Comparison of ENCODE assay signal across 8 cellular contexts in genomic region chr11:101916422-101916821, GRCh38. TPM values are rescaled to one million over a fixed set of nuclear protein-coding genes. Genes with fewer than 3 reads are reported as not detected.
A peak's percentile ranks its signal among the peaks of the same experiment; 100 is the strongest.
DNase-seq lines count a peak whose midpoint lies in the region; ATAC-seq, FAIRE-seq and TF ChIP-seq lines count a peak whose summit lies in the region.

TSS of gene ANGPTL5 (minus strand) at chr11:101916522. CDS start at chr11:101907909, 8,613 bp downstream.

- peak within 1 kb of the TSS; percentile 59 for H3K4me2 ChIP-seq in BLaER1
- peak within 1 kb of the TSS; percentile 48 for H3K4me2 ChIP-seq in OCI-LY3 (ENCODE audit: low read length)
- peak within 1 kb of the TSS; percentile 67 for H3K4me2 ChIP-seq in neuronal stem cell (ENCODE audit: insufficient read depth, low read length, poor library complexity, severe bottlenecking)

- H2AFZ ChIP-seq in OCI-LY3 (ENCODE audit: low read depth, low read length) (no peak within 1 kb of the TSS), neuronal stem cell (ENCODE audit: low read length) (peak within 1 kb of the TSS; percentile 98)

- no peak for DNase-seq in endothelial cell (ENCODE audit: low spot score)
- DNase-seq in neuronal stem cell (ENCODE audit: low spot score) = no peak
- no peak for DNase-seq in RCC 7860 (ENCODE audit: low spot score)
- DNase-seq in NCI-H524 (lab: John Stamatoyannopoulos, UW) = no peak

- H4K20me1 ChIP-seq in BLaER1 (no peaks in the 10 kb centered on the region), OCI-LY3 (ENCODE audit: insufficient read depth, low read length) (no peaks in the 10 kb centered on the region)

- H4K8ac ChIP-seq in neuronal stem cell (ENCODE audit: low read depth, low read length) = no peak within 1 kb of the TSS

- H3K4me1 ChIP-seq in BLaER1 = peaks cover 14% of the 10 kb centered on the region
- H3K4me1 ChIP-seq in OCI-LY3 (ENCODE audit: low read length) = peaks cover 7% of the 10 kb centered on the region; the same call in 1 of the 2 replicates
- peaks cover 0 to 2% of the 10 kb centered on the region in 2 donors for H3K4me1 ChIP-seq in neuronal stem cell (ENCODE audit: control insufficient read depth in 2 of 2, insufficient read depth in 1 of 2, low read depth in 1 of 2, low read length in 2 of 2)

- peaks cover 4% of the 10 kb centered on the region for H3K36me3 Mint-ChIP-seq in endothelial cell (ENCODE audit: low read depth, unreplicated experiment)

- H3K4me1 Mint-ChIP-seq in endothelial cell (ENCODE audit: unreplicated experiment) = peaks cover 49% of the 10 kb centered on the region

- H4K91ac ChIP-seq in neuronal stem cell (ENCODE audit: low read depth, low read length, poor library complexity) = no peak within 1 kb of the TSS

- H3K4ac ChIP-seq in neuronal stem cell (ENCODE audit: low read length) = no peak within 1 kb of the TSS

- 0 out of 2 replicates have a peak within 1 kb of the TSS, but pooled peaks have one; percentile 31 for H3K27ac ChIP-seq in BLaER1
- no peak within 1 kb of the TSS for H3K27ac ChIP-seq in OCI-LY3 (ENCODE audit: low read length)
- peak within 1 kb of the TSS; percentile 76 for H3K27ac ChIP-seq in neuronal stem cell (replicated peaks; ENCODE audit: low read length)

- no peak within 1 kb of the TSS for H3K23ac ChIP-seq in neuronal stem cell (ENCODE audit: low read depth, low read length, poor library complexity)

- TF ChIP-seq CTCF in OCI-LY3 (IDR thresholded peaks at IDR 0.05; ENCODE audit: low read depth, low read length) = no peak
- TF ChIP-seq CTCF in endothelial cell (IDR thresholded peaks at IDR 0.05; ENCODE audit: unreplicated experiment) = no peak

- no peak within 1 kb of the TSS for H2BK120ac ChIP-seq in neuronal stem cell (ENCODE audit: low read depth, low read length)

- no peak within 1 kb of the TSS for H3K18ac ChIP-seq in neuronal stem cell (ENCODE audit: low read length)

- no peaks in the 10 kb centered on the region for H3K9me3 Mint-ChIP-seq in endothelial cell (ENCODE audit: unreplicated experiment)

- FAIRE-seq in RCC 7860 (lab: Jason Lieb, UNC) = no peak

- H3K9ac ChIP-seq in BLaER1 = peak within 1 kb of the TSS; percentile 38; the same call in 1 of the 2 replicates
- H3K9ac ChIP-seq in OCI-LY3 (ENCODE audit: low read length) = peak within 1 kb of the TSS; percentile 39; the same call in 1 of the 2 replicates
- H3K9ac ChIP-seq in neuronal stem cell (ENCODE audit: low read depth, low read length, poor library complexity) = no peak within 1 kb of the TSS

- H2BK5ac ChIP-seq in neuronal stem cell (ENCODE audit: low read length) = no peak within 1 kb of the TSS

- H3K14ac ChIP-seq in neuronal stem cell (ENCODE audit: low read length) = no peak within 1 kb of the TSS

- H3K27me3 ChIP-seq in BLaER1 (no peaks in the 10 kb centered on the region), OCI-LY3 (ENCODE audit: low read depth, low read length) (no peaks in the 10 kb centered on the region), neuronal stem cell (ENCODE audit: control insufficient read depth in 3 of 3, insufficient read depth in 3 of 3, low read depth in 1 of 3, low read length in 3 of 3) (no peaks in the 10 kb centered on the region)

- ATAC-seq in GM19324 (IDR thresholded peaks at IDR 0.05; ENCODE audit: low FRiP score, unreplicated experiment) (no peak), HG02840 (IDR thresholded peaks at IDR 0.05; ENCODE audit: low FRiP score, unreplicated experiment) (no peak)

- no peak within 1 kb of the TSS for H2BK12ac ChIP-seq in neuronal stem cell (ENCODE audit: low read length)

- H2AK5ac ChIP-seq in neuronal stem cell (ENCODE audit: low read depth, low read length) = no peak within 1 kb of the TSS

- H3K27me3 Mint-ChIP-seq in endothelial cell (ENCODE audit: unreplicated experiment) = peaks cover 15% of the 10 kb centered on the region

- H3K79me2 ChIP-seq in OCI-LY3 (ENCODE audit: low read length) = no peaks in the 10 kb centered on the region

- peak within 1 kb of the TSS; percentile 95 for H3K27ac Mint-ChIP-seq in endothelial cell (ENCODE audit: unreplicated experiment)

- no peaks in the 10 kb centered on the region for H3K79me1 ChIP-seq in neuronal stem cell (ENCODE audit: low read depth, low read length)

- H3K36me3 ChIP-seq in BLaER1 (no peaks in the 10 kb centered on the region), OCI-LY3 (replicated peaks; ENCODE audit: low read depth, low read length) (no peaks in the 10 kb centered on the region), neuronal stem cell (replicated peaks in 1 of 2; ENCODE audit: control insufficient read depth in 2 of 2, insufficient read depth in 2 of 2, low read length in 2 of 2) (no peaks in the 10 kb centered on the region)

- no peak within 1 kb of the TSS for H2BK15ac ChIP-seq in neuronal stem cell (ENCODE audit: low read length)

- H3K4me3 ChIP-seq in BLaER1 (peak within 1 kb of the TSS; percentile 68), OCI-LY3 (ENCODE audit: low read length) (peak within 1 kb of the TSS; percentile 78), neuronal stem cell (ENCODE audit: low read length in 2 of 2) (peak within 1 kb of the TSS; percentile 71 to 91)

- peak within 1 kb of the TSS; percentile 93 for H3K4me3 Mint-ChIP-seq in endothelial cell (ENCODE audit: unreplicated experiment)

- WGBS in neuronal stem cell (ENCODE audit: extremely low coverage in 2 of 2, insufficient read length in 2 of 2, insufficient replicate concordance in 1 of 2), 2 donors = no CpG with 5 or more reads among the region's 2 CpGs

- H3K9me3 ChIP-seq in BLaER1 (peaks cover 6% of the 10 kb centered on the region; the same call in 1 of the 2 replicates), OCI-LY3 (ENCODE audit: insufficient read depth, low read length) (no peaks in the 10 kb centered on the region), neuronal stem cell (replicated peaks in 1 of 2; ENCODE audit: control insufficient read depth in 2 of 2, insufficient read depth in 1 of 2, low read depth in 1 of 2, low read length in 2 of 2) (no peaks in the 10 kb centered on the region)

RNA-seq across cellular contexts. Expression of gene ANGPTL5, which starts in this region (rescaled TPM):
- total RNA-seq in endothelial cell (ENCODE audit: unreplicated experiment) = not detected
- not detected for polyA plus RNA-seq in neuronal stem cell (2013, experiment 1 of 2)
- not detected for polyA plus RNA-seq in neuronal stem cell (2013, experiment 2 of 2)
